Comparison of ENCODE assay signal across 8 cellular contexts in genomic region chr15:43826508-43827286, GRCh38. TPM values are rescaled to one million over a fixed set of nuclear protein-coding genes. Genes with fewer than 3 reads are reported as not detected.
DNase-seq lines count a peak whose midpoint lies in the region; ATAC-seq and TF ChIP-seq lines count a peak whose summit lies in the region.
"Not testable (repeated sequence)": the region's sequence is repeated elsewhere in the genome, so short reads cannot be mapped to it uniquely, and the experiment has no call there.

Gene WDR76, plus strand, starts transcription at chr15:43827002. Its CDS starts 31 bp downstream, at chr15:43827033.

- H3K27me3 Mint-ChIP-seq in GM23338 (ENCODE audit: insufficient read depth, low read depth, poor library complexity): peaks cover 27% of the 10 kb centered on the region
- not testable (repeated sequence) for H3K27me3 Mint-ChIP-seq in activated T-helper 1 cell treated with anti-CD3 and anti-CD28 coated beads, Interleukin-12 subunit alpha, Interleukin-12 subunit beta, Interleukin-2, Interleukin-4 antibody, amounts not matched to agents 30 ng/mL and 10 ng/mL and 1 ng/mL, durations not matched to agents 14 hours and 24 hours and 36 hours (ENCODE audit: insufficient read depth)

- H3K4me3 Mint-ChIP-seq in GM23338: peak within 1 kb of the TSS; percentile 83
- peak within 1 kb of the TSS; percentile 95 for H3K4me3 Mint-ChIP-seq in activated T-helper 1 cell treated with anti-CD3 and anti-CD28 coated beads, Interleukin-12 subunit alpha, Interleukin-12 subunit beta, Interleukin-2, Interleukin-4 antibody, amounts not matched to agents 30 ng/mL and 10 ng/mL and 1 ng/mL, durations not matched to agents 14 hours and 24 hours and 36 hours

- peaks cover 28% of the 10 kb centered on the region for H3K36me3 Mint-ChIP-seq in GM23338 (ENCODE audit: low read depth)
- peaks cover 24% of the 10 kb centered on the region for H3K36me3 Mint-ChIP-seq in activated T-helper 1 cell treated with anti-CD3 and anti-CD28 coated beads, Interleukin-12 subunit alpha, Interleukin-12 subunit beta, Interleukin-2, Interleukin-4 antibody, amounts not matched to agents 30 ng/mL and 10 ng/mL and 1 ng/mL, durations not matched to agents 14 hours and 24 hours and 36 hours (ENCODE audit: low read depth)

- not testable (repeated sequence) for H3K27ac Mint-ChIP-seq in GM23338
- peak within 1 kb of the TSS; percentile 96 for H3K27ac Mint-ChIP-seq in activated T-helper 1 cell treated with anti-CD3 and anti-CD28 coated beads, Interleukin-12 subunit alpha, Interleukin-12 subunit beta, Interleukin-2, Interleukin-4 antibody, amounts not matched to agents 30 ng/mL and 10 ng/mL and 1 ng/mL, durations not matched to agents 14 hours and 24 hours and 36 hours

- peak within 1 kb of the TSS; percentile 99 for H2AFZ ChIP-seq in GM23338

- H3F3A ChIP-seq in GM23338 (replicated peaks; ENCODE audit: low read depth): peaks cover 14% of the 10 kb centered on the region

- H3K9me2 ChIP-seq in GM23338 (ENCODE audit: insufficient read depth): peaks cover 12% of the 10 kb centered on the region

- peaks cover 23% of the 10 kb centered on the region for H3K9me3 Mint-ChIP-seq in GM23338
- H3K9me3 Mint-ChIP-seq in activated T-helper 1 cell treated with anti-CD3 and anti-CD28 coated beads, Interleukin-12 subunit alpha, Interleukin-12 subunit beta, Interleukin-2, Interleukin-4 antibody, amounts not matched to agents 30 ng/mL and 10 ng/mL and 1 ng/mL, durations not matched to agents 14 hours and 24 hours and 36 hours: not testable (repeated sequence)

- intact Hi-C loops in activated T-helper 1 cell treated with anti-CD3 and anti-CD28 coated beads, Interleukin-12 subunit alpha, Interleukin-12 subunit beta, Interleukin-2, Interleukin-4 antibody, amounts not matched to agents 30 ng/mL and 10 ng/mL and 1 ng/mL, durations not matched to agents 14 hours and 24 hours and 36 hours (cut with micrococcal nuclease): loop anchor here (5.0 to 10.0 kb wide), 5 partner anchors 312 to 1628 kb away; partner anchors contain the start of genes EIF3J, GOLM2 and MAP1A

- not testable (repeated sequence) for H3K36me3 ChIP-seq in GM23338 (ENCODE audit: insufficient read depth)
- peaks cover 45% of the 10 kb centered on the region for H3K36me3 ChIP-seq in RWPE2 (ENCODE audit: low read depth)

- H3K9me3 ChIP-seq in RWPE2 (ENCODE audit: severe bottlenecking): not testable (repeated sequence)

- H3K79me2 ChIP-seq in GM23338 (replicated peaks; ENCODE audit: insufficient read depth): peaks cover 25% of the 10 kb centered on the region

- 0 out of 4 replicates have a peak, but pooled peaks of 1 of the 2 experiments have one; percentile 1 for TF ChIP-seq CTCF in GM23338 (conservative IDR thresholded peaks at IDR 0.05; ENCODE audit: low read depth in 2 of 2)
- TF ChIP-seq CTCF in RWPE2 (IDR thresholded peaks at IDR 0.05; ENCODE audit: poor library complexity, severe bottlenecking): not testable (repeated sequence)

- H3K27me3 ChIP-seq in GM23338 (ENCODE audit: insufficient read depth): peaks cover 15% of the 10 kb centered on the region
- not testable (repeated sequence) for H3K27me3 ChIP-seq in RWPE2 (ENCODE audit: insufficient read depth, poor library complexity, severe bottlenecking)

- H4K20me1 ChIP-seq in GM23338 (replicated peaks; ENCODE audit: insufficient read depth): not testable (repeated sequence)

- ATAC-seq in GM23338 (peak; percentile 84), RWPE2 (ENCODE audit: low read depth) (peak; percentile 79)

- DNase-seq in DMS114 treated with DMSO at 0.1 percent for 48 hours (lab: John Stamatoyannopoulos, UW; ENCODE audit: unreplicated experiment): peak; percentile 72
- peak; percentile 97 for DNase-seq in GM23338 (ENCODE audit: low spot score)
- DNase-seq in M059J (ENCODE audit: low read depth): peak; percentile 88
- DNase-seq in RWPE2 (ENCODE audit: low spot score): peak; percentile 93
- DNase-seq in activated T-helper 1 cell treated with anti-CD3 and anti-CD28 coated beads, Interleukin-12 subunit alpha, Interleukin-12 subunit beta, Interleukin-2, Interleukin-4 antibody, amounts not matched to agents 30 ng/mL and 10 ng/mL and 1 ng/mL, durations not matched to agents 14 hours and 24 hours and 36 hours (ENCODE audit: low spot score): peak; percentile 78
- peak; percentile 75 for DNase-seq in fibroblast of gingiva (ENCODE audit: low read depth)
- peak; percentile 66 for DNase-seq in myocyte (ENCODE audit: low read depth)
- DNase-seq in stimulated activated CD8-positive, alpha-beta memory T cell treated with anti-CD3 and anti-CD28 coated beads, Interleukin-4, amount 100 ng/mL, for 48 hours: peak; percentile 90

- H3K4me3 ChIP-seq in GM23338 (peak within 1 kb of the TSS; percentile 69), RWPE2 (ENCODE audit: severe bottlenecking) (peak within 1 kb of the TSS; percentile 51)

- peak within 1 kb of the TSS; percentile 78; the same call in 1 of the 2 replicates for H3K27ac ChIP-seq in GM23338 (ENCODE audit: low read depth)
- H3K27ac ChIP-seq in RWPE2 (ENCODE audit: poor library complexity, severe bottlenecking): peak within 1 kb of the TSS; percentile 44

- H3K4me2 ChIP-seq in GM23338: peak within 1 kb of the TSS; percentile 89

- not testable (repeated sequence) for H3K4me1 Mint-ChIP-seq in GM23338
- peaks cover 50% of the 10 kb centered on the region for H3K4me1 Mint-ChIP-seq in activated T-helper 1 cell treated with anti-CD3 and anti-CD28 coated beads, Interleukin-12 subunit alpha, Interleukin-12 subunit beta, Interleukin-2, Interleukin-4 antibody, amounts not matched to agents 30 ng/mL and 10 ng/mL and 1 ng/mL, durations not matched to agents 14 hours and 24 hours and 36 hours (ENCODE audit: low read depth)

- not testable (repeated sequence) for H3K4me1 ChIP-seq in GM23338 (ENCODE audit: insufficient read depth)
- peaks cover 16% of the 10 kb centered on the region for H3K4me1 ChIP-seq in RWPE2 (ENCODE audit: insufficient read depth, poor library complexity, severe bottlenecking)

TF ChIP-seq in GM23338, 12 proteins besides CTCF, POLR2A, EP300 and RAD21:
- TF ChIP-seq POLR2AphosphoS5 (IDR thresholded peaks at IDR 0.05; ENCODE audit: low read depth) (peak; percentile 64), ZNF114 (CRISPR knock-in tag; IDR thresholded peaks at IDR 0.05) (0 out of 2 replicates have a peak, but pooled peaks have one; percentile 59)

RNA-seq across cellular contexts. Expression of gene WDR76, which starts in this region (rescaled TPM):
- 14.6 and 17.8 TPM in 2 replicates for total RNA-seq in GM23338 (2014; rRNA removed; shearing (Covaris generic))
- 8.5 and 9.7 TPM in 2 replicates for polyA plus RNA-seq in GM23338 (2016; fragmentation: Nextera tagmentation; extraction: Ambion mirVana)
- 38.7 and 75.3 TPM in 2 replicates for total RNA-seq in M059J (2014; rRNA removed; shearing (Covaris generic))
- 71.1 and 75.2 TPM in 2 replicates for total RNA-seq in activated T-helper 1 cell treated with anti-CD3 and anti-CD28 coated beads, Interleukin-12 subunit alpha, Interleukin-12 subunit beta, Interleukin-2, Interleukin-4 antibody, amounts not matched to agents 30 ng/mL and 10 ng/mL and 1 ng/mL, durations not matched to agents 14 hours and 24 hours and 36 hours
- total RNA-seq in myocyte: 1.7 and 4.1 TPM in 2 replicates
- 1.3 TPM for polyA plus RNA-seq in myocyte (2012)

Comparison
In these comparisons a context has a peak if more than half of its experiments do, and no peak if none do; other contexts are left out.
1. Peak in every context shown above with its lines: DNase-seq, ATAC-seq, H3K4me3 ChIP-seq and H3K27ac ChIP-seq.